In genomic region chr1:164838786-164839185, GRCh38 we compare ENCODE assay signal across 20 cellular contexts.
"Had no signal": no experiment of that assay in that cellular context is flagged by ENCODE, and none has a peak within 500 bp of the region (broad histone marks: within the 10 kb centered on the region; RNA-seq: fewer than 3 reads in every experiment).

No MANE protein-coding gene starts in this region.

- DNase-seq: activated CD4-positive, alpha-beta T cell treated with anti-CD3 and anti-CD28 coated beads, Interleukin-2, amount 10 ng/mL, durations not matched to agents 24 days and 14 days; activated CD4-positive, CD25-positive, alpha-beta regulatory T cell; activated CD8-positive, alpha-beta T cell treated with anti-CD3 and anti-CD28 coated beads for 36 hours; activated naive CD4-positive, alpha-beta T cell; activated naive CD8-positive, alpha-beta T cell treated with anti-CD3 and anti-CD28 coated beads for 36 hours; activated T-cell treated with anti-CD3 and anti-CD28 coated beads, Interleukin-2, amount 50 U/mL, for 1 hour; amniotic stem cell; caudate nucleus; effector memory CD8-positive, alpha-beta T cell; kidney; left lung; stimulated activated CD4-positive, alpha-beta T cell treated with anti-CD3 and anti-CD28 coated beads, Interleukin-12 subunit alpha, Interleukin-12 subunit beta, amount 100 ng/mL, for 4 hours; stimulated activated CD4-positive, alpha-beta T cell treated with anti-CD3 and anti-CD28 coated beads, Interleukin-1b, Interleukin-23, amount 100 ng/mL, for 48 hours; stimulated activated naive CD8-positive, alpha-beta T cell treated with anti-CD3 and anti-CD28 coated beads, Interleukin-15, Interleukin-2, amounts not matched to agents 100 U/mL and 50 U/mL, for 24 hours; T-helper 1 cell; T-helper 9 cell; transverse colon had no signal

- H3K4me1 Mint-ChIP-seq: activated CD4-positive, alpha-beta T cell treated with anti-CD3 and anti-CD28 coated beads, Interleukin-2, amount 10 ng/mL, durations not matched to agents 24 days and 14 days; activated naive CD8-positive, alpha-beta T cell treated with anti-CD3 and anti-CD28 coated beads for 36 hours; activated T-helper 17 cell treated with anti-CD3 and anti-CD28 coated beads, Interleukin-2, amount 50 U/mL, for 72 hours had no signal

- H3K4me3 Mint-ChIP-seq: activated CD4-positive, alpha-beta T cell treated with anti-CD3 and anti-CD28 coated beads, Interleukin-2, amount 10 ng/mL, durations not matched to agents 24 days and 14 days; activated CD8-positive, alpha-beta T cell treated with anti-CD3 and anti-CD28 coated beads for 36 hours; activated naive CD8-positive, alpha-beta T cell treated with anti-CD3 and anti-CD28 coated beads for 36 hours; activated T-helper 17 cell treated with anti-CD3 and anti-CD28 coated beads, Interleukin-2, amount 50 U/mL, for 72 hours; effector memory CD8-positive, alpha-beta T cell; neural crest cell had no signal

- H3K27ac Mint-ChIP-seq: activated CD4-positive, alpha-beta T cell treated with anti-CD3 and anti-CD28 coated beads, Interleukin-2, amount 10 ng/mL, durations not matched to agents 24 days and 14 days; activated CD8-positive, alpha-beta T cell treated with anti-CD3 and anti-CD28 coated beads for 36 hours; activated naive CD8-positive, alpha-beta T cell treated with anti-CD3 and anti-CD28 coated beads for 36 hours; activated T-helper 17 cell treated with anti-CD3 and anti-CD28 coated beads, Interleukin-2, amount 50 U/mL, for 72 hours; effector memory CD8-positive, alpha-beta T cell had no signal

- ATAC-seq: activated CD8-positive, alpha-beta T cell treated with anti-CD3 and anti-CD28 coated beads for 36 hours; activated T-helper 17 cell treated with anti-CD3 and anti-CD28 coated beads, Interleukin-2, amount 50 U/mL, for 72 hours; effector memory CD8-positive, alpha-beta T cell; left lung; stimulated activated naive CD8-positive, alpha-beta T cell treated with anti-CD3 and anti-CD28 coated beads, Interleukin-15, Interleukin-2, amounts not matched to agents 100 U/mL and 50 U/mL, for 24 hours had no signal

- H3K4me3 ChIP-seq: left lung, right atrium auricular region, transverse colon had no signal

- H3K27ac ChIP-seq: left lung, right atrium auricular region, transverse colon had no signal

- H3K9me3 Mint-ChIP-seq: activated CD4-positive, alpha-beta T cell treated with anti-CD3 and anti-CD28 coated beads, Interleukin-2, amount 10 ng/mL, durations not matched to agents 24 days and 14 days; activated CD8-positive, alpha-beta T cell treated with anti-CD3 and anti-CD28 coated beads for 36 hours; activated naive CD8-positive, alpha-beta T cell treated with anti-CD3 and anti-CD28 coated beads for 36 hours; activated T-helper 17 cell treated with anti-CD3 and anti-CD28 coated beads, Interleukin-2, amount 50 U/mL, for 72 hours; effector memory CD8-positive, alpha-beta T cell; neural crest cell had no signal

- H3K27me3 ChIP-seq: left lung, right atrium auricular region, transverse colon had no signal

- H3K36me3 Mint-ChIP-seq: activated naive CD8-positive, alpha-beta T cell treated with anti-CD3 and anti-CD28 coated beads for 36 hours had no signal

- H3K4me1 ChIP-seq: left lung had no signal

- H3K27me3 Mint-ChIP-seq: activated CD4-positive, alpha-beta T cell treated with anti-CD3 and anti-CD28 coated beads, Interleukin-2, amount 10 ng/mL, durations not matched to agents 24 days and 14 days; activated CD8-positive, alpha-beta T cell treated with anti-CD3 and anti-CD28 coated beads for 36 hours; activated T-helper 17 cell treated with anti-CD3 and anti-CD28 coated beads, Interleukin-2, amount 50 U/mL, for 72 hours; effector memory CD8-positive, alpha-beta T cell had no signal

- H3K36me3 ChIP-seq: left lung, right atrium auricular region, transverse colon had no signal

- H3K9me3 ChIP-seq: left lung, right atrium auricular region, transverse colon had no signal
